In genomic region chr5:96790851-96791513, GRCh38 we compare ENCODE assay signal across 8 cellular contexts. TPM values are rescaled to one million over a fixed set of nuclear protein-coding genes. Genes with fewer than 3 reads are reported as not detected.
A peak's percentile ranks its signal among the peaks of the same experiment; 100 is the strongest.
DNase-seq lines count a peak whose midpoint lies in the region; ATAC-seq, FAIRE-seq and TF ChIP-seq lines count a peak whose summit lies in the region.

No MANE protein-coding gene starts in this region.

- H3K4me1 ChIP-seq in lower lobe of right lung (no peaks in the 10 kb centered on the region), SJCRH30 (no peaks in the 10 kb centered on the region)

- H3K4me3 ChIP-seq in cardiac fibroblast (replicated peaks in 1 of 2; ENCODE audit: low read depth in 2 of 2, low read length in 2 of 2) (no peak overlapping the region), lower lobe of right lung (no peak overlapping the region), SJCRH30 (no peak overlapping the region)

- TF ChIP-seq POLR2A in H54 (IDR thresholded peaks at IDR 0.05; ENCODE audit: low read depth, low read length) = no peak

- H3K27me3 ChIP-seq in lower lobe of right lung (ENCODE audit: low read depth) (no peaks in the 10 kb centered on the region), SJCRH30 (no peaks in the 10 kb centered on the region)

- TF ChIP-seq CTCF in cardiac fibroblast (IDR thresholded peaks at IDR 0.05; ENCODE audit: low read depth, low read length) (no peak), lower lobe of right lung (IDR thresholded peaks at IDR 0.05) (no peak)

- H3K36me3 ChIP-seq in lower lobe of right lung (peaks cover 90% of the 10 kb centered on the region), SJCRH30 (0 out of 2 replicates have a peak, but pooled peaks cover 6% of the 10 kb centered on the region)

- in situ Hi-C loops in ACHN (cut with HindIII; ENCODE audit: low pct_ligation_motif_present, low pct_unique_long_range_greater_than_20kb, low sequenced_read_pairs) = no loop called here

- intact Hi-C loops in lower lobe of right lung (cut with DNase I) = no loop called here

- no peak overlapping the region for H3K27ac ChIP-seq in lower lobe of right lung
- H3K27ac ChIP-seq in SJCRH30 = no peak overlapping the region

- peak; percentile 25 for DNase-seq in ACHN
- no peak for DNase-seq in H54 (ENCODE audit: insufficient read length, low spot score)
- DNase-seq in cardiac fibroblast (ENCODE audit: low read depth in 2 of 2) = peak; percentile 36 to 45
- no peak for DNase-seq in lower lobe of right lung
- DNase-seq in NCI-H187 treated with DMSO at 0.1 percent for 48 hours (lab: John Stamatoyannopoulos, UW) = no peak
- DNase-seq in SJCRH30 = no peak
- no peak for DNase-seq in inferior parietal cortex (ENCODE audit: extremely low spot score)
- DNase-seq in OCI-M2 (lab: John Stamatoyannopoulos, UW; ENCODE audit: unreplicated experiment) = no peak

- peak; percentile 64 to 66 for ATAC-seq in lower lobe of right lung

- H3K9me3 ChIP-seq in lower lobe of right lung (no peaks in the 10 kb centered on the region), SJCRH30 (replicated peaks) (no peaks in the 10 kb centered on the region)

- FAIRE-seq in H54 (lab: Jason Lieb, UNC) = peak; percentile 52

RNA-seq across cellular contexts. Expression of gene ERAP1, which starts 16.8 kb away (rescaled TPM):
- 72.0 TPM for total RNA-seq in lower lobe of right lung
- 7.9 and 8.5 TPM in 2 replicates for total RNA-seq in SJCRH30 (2014; rRNA removed; shearing (Covaris generic))

Comparison
In these comparisons a context has a peak if more than half of its experiments do, and no peak if none do; other contexts are left out.
1. DNase-seq: peak in ACHN (single experiment) and cardiac fibroblast (2 of 2); none in H54 (single experiment), lower lobe of right lung (single experiment), NCI-H187 treated with DMSO at 0.1 percent for 48 hours (single experiment), SJCRH30 (0 of 2), inferior parietal cortex (single experiment) and OCI-M2 (single experiment).